In the genomic region with DNA sequence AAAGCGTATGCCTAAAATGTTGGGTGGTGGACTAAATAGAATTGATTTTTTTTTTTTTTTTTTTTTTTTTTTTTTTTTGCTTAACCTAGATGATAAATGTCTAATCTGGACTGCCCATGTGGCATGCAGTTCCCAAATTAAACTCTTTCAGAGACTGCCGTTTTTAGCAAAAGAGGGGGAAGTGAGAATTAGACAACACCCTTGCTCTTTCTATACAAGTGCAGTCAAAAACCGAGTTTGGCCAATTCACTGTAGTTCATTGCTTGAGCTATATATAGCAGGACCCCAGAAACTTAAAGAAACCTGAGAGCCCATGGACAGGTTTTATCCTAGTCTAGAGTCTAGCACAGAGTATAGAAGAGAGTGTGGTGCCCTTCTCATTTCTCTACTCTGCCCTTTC, we compare ENCODE assay signal across 13 cellular contexts.
A peak's percentile ranks its signal among the peaks of the same experiment; 100 is the strongest.
DNase-seq lines count a peak whose midpoint lies in the region; ATAC-seq and TF ChIP-seq lines count a peak whose summit lies in the region.
"Had no signal": no experiment of that assay in that cellular context is flagged by ENCODE, and none has a peak within 500 bp of the region (broad histone marks: within the 10 kb centered on the region; RNA-seq: fewer than 3 reads in every experiment).

No MANE protein-coding gene starts in this region.

- H3K4me1 ChIP-seq in PC-3 (ENCODE audit: insufficient read depth, low read length) = no peaks in the 10 kb centered on the region
- no peaks in the 10 kb centered on the region for H3K4me1 ChIP-seq in smooth muscle cell (ENCODE audit: low read depth)
- H3K4me1 ChIP-seq: thyroid gland had no signal

- no peaks in the 10 kb centered on the region for H3K36me3 Mint-ChIP-seq in chondrocyte (ENCODE audit: low read depth)

- no peaks in the 10 kb centered on the region for H3K4me1 Mint-ChIP-seq in chondrocyte (ENCODE audit: low read depth)

- no peak overlapping the region for H2AFZ ChIP-seq in PC-3 (ENCODE audit: low read length)
- no peak overlapping the region for H2AFZ ChIP-seq in smooth muscle cell (ENCODE audit: low read depth)

- no peaks in the 10 kb centered on the region for H3K79me2 ChIP-seq in PC-3 (ENCODE audit: low read length)
- no peaks in the 10 kb centered on the region for H3K79me2 ChIP-seq in smooth muscle cell (ENCODE audit: low read depth)

- WGBS in smooth muscle cell (ENCODE audit: low lambda C conversion rate) = 91% methylated on average over 3 of the region's 3 CpGs

- no peak overlapping the region for H3K27ac Mint-ChIP-seq in chondrocyte (ENCODE audit: unreplicated experiment)

- TF ChIP-seq CTCF in PC-3 (conservative IDR thresholded peaks at IDR 0.05; ENCODE audit: low read depth, low read length) = no peak
- TF ChIP-seq CTCF in chondrocyte (IDR thresholded peaks at IDR 0.05) = no peak
- no peak for TF ChIP-seq CTCF in smooth muscle cell (IDR thresholded peaks at IDR 0.05; ENCODE audit: borderline replicate concordance, insufficient read depth, poor library complexity, severe bottlenecking)

- CTCF ChIA-PET in PC-3 (lab: Charles Lee) = no interaction called here

- ATAC-seq in GM19035 (IDR thresholded peaks at IDR 0.05; ENCODE audit: unreplicated experiment) = peak; percentile 72
- peak; percentile 87 for ATAC-seq in GM21825 (IDR thresholded peaks at IDR 0.05; ENCODE audit: unreplicated experiment)
- ATAC-seq in HG03342 (IDR thresholded peaks at IDR 0.05; ENCODE audit: unreplicated experiment) = peak; percentile 82
- ATAC-seq in PC-3 = no peak

- intact Hi-C loops in PC-3 (cut with micrococcal nuclease) = no loop called here

- H4K20me1 ChIP-seq in PC-3 (ENCODE audit: low read length) (no peaks in the 10 kb centered on the region), smooth muscle cell (ENCODE audit: low read depth) (no peaks in the 10 kb centered on the region)

- H3K27me3 ChIP-seq in PC-3 (ENCODE audit: low read length) (no peaks in the 10 kb centered on the region), smooth muscle cell (ENCODE audit: low read depth) (no peaks in the 10 kb centered on the region)
- H3K27me3 ChIP-seq: thyroid gland had no signal

- no peak overlapping the region for H3K27ac ChIP-seq in PC-3 (ENCODE audit: low read length)
- no peak overlapping the region for H3K27ac ChIP-seq in smooth muscle cell (ENCODE audit: low read depth)
- H3K27ac ChIP-seq: thyroid gland had no signal

- H3K4me2 ChIP-seq in PC-3 (ENCODE audit: low read length) = no peak overlapping the region
- H3K4me2 ChIP-seq in smooth muscle cell = no peak overlapping the region

- H3K36me3 ChIP-seq in PC-3 (ENCODE audit: low read depth, low read length) = no peaks in the 10 kb centered on the region
- no peaks in the 10 kb centered on the region for H3K36me3 ChIP-seq in smooth muscle cell (ENCODE audit: low read depth)
- H3K36me3 ChIP-seq: thyroid gland had no signal

- no peaks in the 10 kb centered on the region for H3K9me3 Mint-ChIP-seq in chondrocyte (ENCODE audit: low read depth)

- no peaks in the 10 kb centered on the region for H3F3A ChIP-seq in PC-3 (ENCODE audit: low read length, unreplicated experiment)
- H3F3A ChIP-seq in smooth muscle cell (ENCODE audit: low read depth) = no peaks in the 10 kb centered on the region

- DNase-seq in germinal center (ENCODE audit: low spot score) (peak; percentile 4), PC-3 (no peak), chondrocyte (ENCODE audit: low spot score) (no peak), smooth muscle cell (lab: John Stamatoyannopoulos, UW; ENCODE audit: unreplicated experiment) (no peak), midbrain (lab: John Stamatoyannopoulos, UW) (no peak)
- DNase-seq: activated CD4-positive, CD25-positive, alpha-beta regulatory T cell treated with anti-CD3 and anti-CD28 coated beads, Interleukin-2, amount 50 U/mL, for 72 hours; activated naive CD4-positive, alpha-beta T cell; DMS53; stimulated activated CD4-positive, alpha-beta T cell treated with anti-CD3 and anti-CD28 coated beads, Interleukin-4, amount 100 ng/mL, for 24 hours; thyroid gland had no signal

- H3K4me3 ChIP-seq in PC-3 (ENCODE audit: low read length) = no peak overlapping the region
- H3K4me3 ChIP-seq in smooth muscle cell = no peak overlapping the region
- H3K4me3 ChIP-seq: thyroid gland had no signal

- no peak overlapping the region for H3K9ac ChIP-seq in PC-3 (ENCODE audit: low read length)
- H3K9ac ChIP-seq in smooth muscle cell (ENCODE audit: low read depth) = no peak overlapping the region

- POLR2A ChIA-PET in PC-3 (lab: Charles Lee; ENCODE audit: unreplicated experiment) = no interaction called here

- peaks cover 5% of the 10 kb centered on the region for H3K27me3 Mint-ChIP-seq in chondrocyte (ENCODE audit: low read depth)

- no peaks in the 10 kb centered on the region for H3K9me3 ChIP-seq in PC-3 (ENCODE audit: low read length)
- H3K9me3 ChIP-seq in smooth muscle cell (replicated peaks; ENCODE audit: low read depth) = no peaks in the 10 kb centered on the region
- H3K9me3 ChIP-seq: thyroid gland had no signal

- no peak overlapping the region for H3K4me3 Mint-ChIP-seq in chondrocyte (ENCODE audit: unreplicated experiment)

- H3K9me2 ChIP-seq in PC-3 (replicated peaks; ENCODE audit: low read length) = no peaks in the 10 kb centered on the region

- BruUV-seq in PC-3 (replicated peaks; lab: Mats Ljungman, UMichigan) = no TSS peak
